Comparison of ENCODE assay signal across 8 cellular contexts in the genomic region with DNA sequence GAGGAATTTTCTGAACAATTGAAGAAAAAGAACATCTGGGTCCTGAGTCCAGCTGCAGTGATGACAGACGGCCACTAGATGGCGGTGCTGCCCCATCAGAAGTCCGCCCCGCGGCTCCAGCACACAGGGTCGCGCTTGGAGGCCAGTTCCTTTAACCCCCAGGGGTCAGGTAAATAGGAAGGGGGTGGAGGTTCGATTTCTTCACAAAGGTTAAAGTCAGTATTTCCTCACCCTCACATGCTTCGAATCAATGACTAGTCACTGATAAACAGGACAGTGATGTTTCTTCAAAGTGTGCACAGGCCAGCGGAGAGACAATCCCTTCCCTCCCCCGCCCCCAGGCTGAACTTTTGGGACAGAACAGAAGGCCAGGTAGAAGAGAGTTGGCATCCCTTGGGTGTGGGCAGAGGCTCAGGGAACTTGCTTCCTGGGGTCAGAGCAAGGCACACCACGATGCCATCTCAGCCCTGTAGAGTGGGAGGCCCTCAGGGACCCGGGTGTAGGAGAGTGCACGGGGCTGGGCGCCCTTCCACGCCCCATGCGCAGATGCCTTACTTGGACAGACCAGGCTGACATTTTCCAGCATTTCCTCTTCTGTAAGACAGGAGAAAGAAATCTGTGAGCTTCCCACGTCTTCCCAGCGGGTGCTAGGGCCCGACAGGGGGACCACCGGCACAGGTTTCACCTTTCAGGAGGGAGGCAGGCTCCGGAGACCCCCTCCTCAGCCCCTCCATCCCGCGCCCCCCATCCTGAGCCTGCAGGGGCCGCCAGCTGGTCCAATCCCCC. TPM values are rescaled to one million over a fixed set of nuclear protein-coding genes. Genes with fewer than 3 reads are reported as not detected.
A peak's percentile ranks its signal among the peaks of the same experiment; 100 is the strongest.
DNase-seq lines count a peak whose midpoint lies in the region; ATAC-seq, FAIRE-seq and TF ChIP-seq lines count a peak whose summit lies in the region.

No MANE protein-coding gene starts in this region.

- CTCF ChIA-PET in CD8-positive, alpha-beta T cell (lab: Charles Lee): interaction anchor here (0.6 to 2.0 kb wide), 10 partner anchors 10 to 274 kb away, joined by 3 to 8 read pairs (median 4); no protein-coding TSS in a partner anchor

- H3K4me2 ChIP-seq in trophoblast cell (ENCODE audit: low read length): peak overlapping the region; percentile 53

- no peak overlapping the region for H4K91ac ChIP-seq in trophoblast cell (ENCODE audit: low read depth, low read length)

- intact Hi-C loops in CD8-positive, alpha-beta T cell (cut with DNase I, micrococcal nuclease): loop anchor here in 1 of 2 experiments (5.0 kb wide), 1 partner anchor 274 kb away; no protein-coding TSS in a partner anchor
- intact Hi-C loops in Right ventricle myocardium superior (cut with DNase I): loop anchor here (5.0 kb wide), 1 partner anchor 274 kb away; no protein-coding TSS in a partner anchor

- peak overlapping the region; percentile 29 for H3K4me3 Mint-ChIP-seq in CD8-positive, alpha-beta T cell
- peak overlapping the region; percentile 58 for H3K4me3 Mint-ChIP-seq in activated naive CD4-positive, alpha-beta T cell treated with anti-CD3 and anti-CD28 coated beads, Interleukin-2, amount 50 U/mL, for 24 hours

- no peak overlapping the region for H3K27ac Mint-ChIP-seq in CD8-positive, alpha-beta T cell
- no peak overlapping the region for H3K27ac Mint-ChIP-seq in activated naive CD4-positive, alpha-beta T cell treated with anti-CD3 and anti-CD28 coated beads, Interleukin-2, amount 50 U/mL, for 24 hours

- peak; percentile 9 for FAIRE-seq in urothelium cell line (lab: Jason Lieb, UNC)

- H3K18ac ChIP-seq in trophoblast cell (ENCODE audit: low read length): no peak overlapping the region

- no peaks in the 10 kb centered on the region for H3K27me3 ChIP-seq in CD8-positive, alpha-beta T cell (ENCODE audit: insufficient read depth, low read length)
- H3K27me3 ChIP-seq in trophoblast cell (ENCODE audit: insufficient read depth, low read length): peaks cover 7% of the 10 kb centered on the region

- H3K4me1 Mint-ChIP-seq in CD8-positive, alpha-beta T cell (ENCODE audit: low read depth): peaks cover 7% of the 10 kb centered on the region
- H3K4me1 Mint-ChIP-seq in activated naive CD4-positive, alpha-beta T cell treated with anti-CD3 and anti-CD28 coated beads, Interleukin-2, amount 50 U/mL, for 24 hours: peaks cover 5% of the 10 kb centered on the region

- H3K9me3 Mint-ChIP-seq in CD8-positive, alpha-beta T cell: no peaks in the 10 kb centered on the region
- no peaks in the 10 kb centered on the region for H3K9me3 Mint-ChIP-seq in activated naive CD4-positive, alpha-beta T cell treated with anti-CD3 and anti-CD28 coated beads, Interleukin-2, amount 50 U/mL, for 24 hours

- no peak overlapping the region for H3K23ac ChIP-seq in trophoblast cell (ENCODE audit: low read length)

- no peaks in the 10 kb centered on the region for H3K36me3 Mint-ChIP-seq in CD8-positive, alpha-beta T cell
- no peaks in the 10 kb centered on the region for H3K36me3 Mint-ChIP-seq in activated naive CD4-positive, alpha-beta T cell treated with anti-CD3 and anti-CD28 coated beads, Interleukin-2, amount 50 U/mL, for 24 hours

- H4K12ac ChIP-seq in trophoblast cell (ENCODE audit: low read depth, low read length): no peak overlapping the region

- H3K9ac ChIP-seq in trophoblast cell (ENCODE audit: low read length): no peak overlapping the region

- H3K14ac ChIP-seq in trophoblast cell (ENCODE audit: low read length): no peak overlapping the region

- H3K79me2 ChIP-seq in trophoblast cell (ENCODE audit: control insufficient read depth, insufficient read depth, low read length, poor library complexity): no peaks in the 10 kb centered on the region

- no peak overlapping the region for H3K27ac ChIP-seq in CD8-positive, alpha-beta T cell (ENCODE audit: low read depth, low read length)
- H3K27ac ChIP-seq in trophoblast cell (ENCODE audit: low read depth, low read length): no peak overlapping the region

- H2AK5ac ChIP-seq in trophoblast cell (ENCODE audit: low read length): no peak overlapping the region

- no peak overlapping the region for H3K4me3 ChIP-seq in CD8-positive, alpha-beta T cell (ENCODE audit: low read depth, low read length)
- peak overlapping the region; percentile 39 for H3K4me3 ChIP-seq in trophoblast cell (ENCODE audit: low read depth, low read length)

- H2AFZ ChIP-seq in trophoblast cell (ENCODE audit: insufficient read depth, low read length, poor library complexity): peak overlapping the region; percentile 30

- H3K9me3 ChIP-seq in CD8-positive, alpha-beta T cell (ENCODE audit: low read length): no peaks in the 10 kb centered on the region
- H3K9me3 ChIP-seq in trophoblast cell (ENCODE audit: insufficient read depth, low read depth, low read length): no peaks in the 10 kb centered on the region

- no peaks in the 10 kb centered on the region for H3K79me1 ChIP-seq in trophoblast cell (ENCODE audit: low read length)

- TF ChIP-seq CTCF in CD8-positive, alpha-beta T cell (IDR thresholded peaks at IDR 0.05): peak; percentile 99

- H3K27me3 Mint-ChIP-seq in CD8-positive, alpha-beta T cell (ENCODE audit: low read depth): peaks cover 35% of the 10 kb centered on the region
- H3K27me3 Mint-ChIP-seq in activated naive CD4-positive, alpha-beta T cell treated with anti-CD3 and anti-CD28 coated beads, Interleukin-2, amount 50 U/mL, for 24 hours: peaks cover 20% of the 10 kb centered on the region

- H2BK120ac ChIP-seq in trophoblast cell (ENCODE audit: insufficient read depth, low read length, poor library complexity): no peak overlapping the region

- no peak overlapping the region for H2BK5ac ChIP-seq in trophoblast cell (ENCODE audit: low read depth, low read length, poor library complexity)

- ATAC-seq in CD8-positive, alpha-beta T cell: peak; percentile 63
- peak; percentile 68 for ATAC-seq in HG03520 (IDR thresholded peaks at IDR 0.05; ENCODE audit: unreplicated experiment)
- peak; percentile 75 for ATAC-seq in Right ventricle myocardium superior (ENCODE audit: poor library complexity)

- H3K4ac ChIP-seq in trophoblast cell (ENCODE audit: low read depth, low read length): no peak overlapping the region

- DNase-seq in CD8-positive, alpha-beta T cell: peak; percentile 32 to 68 (median 40)
- DNase-seq in GM19240 (ENCODE audit: insufficient read length, low spot score) (peak; percentile 46), RPMI8226 (peak; percentile 49), Right ventricle myocardium superior (peak; percentile 79), trophoblast cell (peak; percentile 60 to 84), urothelium cell line (ENCODE audit: low spot score) (peak; percentile 78)

- H2BK12ac ChIP-seq in trophoblast cell (ENCODE audit: low read length): no peak overlapping the region

- H4K8ac ChIP-seq in trophoblast cell (ENCODE audit: low read depth, low read length): peak overlapping the region; percentile 43

- WGBS in trophoblast cell (ENCODE audit: extremely low coverage, insufficient coverage, insufficient read length): no CpG with 5 or more reads among the region's 25 CpGs

- POLR2A ChIA-PET in CD8-positive, alpha-beta T cell (lab: Charles Lee): no interaction called here

- H3K4me1 ChIP-seq in CD8-positive, alpha-beta T cell (ENCODE audit: insufficient read depth, low read length): peaks cover 5% of the 10 kb centered on the region
- H3K4me1 ChIP-seq in trophoblast cell (ENCODE audit: control insufficient read depth in 1 of 2, insufficient read depth in 2 of 2, low read length in 2 of 2): peaks cover 6 to 7% of the 10 kb centered on the region in 2 experiments

- H3K36me3 ChIP-seq in CD8-positive, alpha-beta T cell (ENCODE audit: insufficient read depth, low read length): no peaks in the 10 kb centered on the region
- H3K36me3 ChIP-seq in trophoblast cell (ENCODE audit: control insufficient read depth in 1 of 2, insufficient read depth in 2 of 2, low read length in 2 of 2): no peaks in the 10 kb centered on the region

RNA-seq across cellular contexts. Expression of gene APOB, which starts 0.7 kb away (rescaled TPM):
- total RNA-seq in CD8-positive, alpha-beta T cell: not detected
- total RNA-seq in Right ventricle myocardium superior: 8.5 TPM
- polyA plus RNA-seq in trophoblast cell (2013): 0.01 and 0.03 TPM in 2 replicates
